ENCODE assay signal across 1 cellular context in the genomic region with DNA sequence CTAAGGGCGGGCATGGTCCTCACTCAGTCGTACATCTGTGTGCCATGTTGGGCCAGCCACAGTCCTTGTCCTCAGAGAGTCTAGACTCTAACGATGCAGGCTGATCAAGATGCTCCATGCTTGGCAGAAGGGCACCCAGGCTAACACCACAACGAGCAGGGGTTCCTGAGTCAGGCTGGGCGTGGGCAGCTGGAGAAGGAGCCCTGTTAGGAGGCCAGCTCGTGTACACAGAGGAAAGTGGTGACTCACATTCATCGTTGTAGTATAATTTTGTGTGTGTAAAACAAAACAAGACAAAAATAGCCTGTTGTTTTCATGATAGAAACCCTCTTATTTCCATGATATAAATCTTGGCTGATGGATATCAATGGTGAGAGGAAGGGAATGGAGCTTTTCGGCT.
TF ChIP-seq lines count a peak whose summit lies in the region.

No MANE protein-coding gene starts in this region.

TF ChIP-seq in WTC11, 78 proteins besides CTCF, POLR2A, EP300 and RAD21:
- TF ChIP-seq E2F1 (CRISPR knock-in tag; IDR thresholded peaks at IDR 0.05) (no peak), MYBL2 (CRISPR knock-in tag; IDR thresholded peaks at IDR 0.05) (no peak), TEAD4 (CRISPR knock-in tag; IDR thresholded peaks at IDR 0.05) (no peak), SMAD4 (CRISPR knock-in tag; IDR thresholded peaks at IDR 0.05) (no peak), OVOL2 (CRISPR knock-in tag; IDR thresholded peaks at IDR 0.05; ENCODE audit: borderline replicate concordance) (no peak), FOXP1 (CRISPR knock-in tag; IDR thresholded peaks at IDR 0.05; ENCODE audit: borderline replicate concordance) (no peak), ZNF263 (CRISPR knock-in tag; IDR thresholded peaks at IDR 0.05; ENCODE audit: low read depth) (no peak), TP53 (CRISPR knock-in tag; IDR thresholded peaks at IDR 0.05) (no peak), ELF4 (CRISPR knock-in tag; IDR thresholded peaks at IDR 0.05; ENCODE audit: low read depth) (no peak), ZNF219 (CRISPR knock-in tag; IDR thresholded peaks at IDR 0.05; ENCODE audit: borderline replicate concordance) (no peak), E2F5 (CRISPR knock-in tag; IDR thresholded peaks at IDR 0.05) (no peak), ZNF138 (CRISPR knock-in tag; conservative IDR thresholded peaks at IDR 0.05) (no peak), JUN (CRISPR knock-in tag; IDR thresholded peaks at IDR 0.05) (no peak), NR1H2 (CRISPR knock-in tag; IDR thresholded peaks at IDR 0.05) (no peak)
- TF ChIP-seq, protein P1, sequence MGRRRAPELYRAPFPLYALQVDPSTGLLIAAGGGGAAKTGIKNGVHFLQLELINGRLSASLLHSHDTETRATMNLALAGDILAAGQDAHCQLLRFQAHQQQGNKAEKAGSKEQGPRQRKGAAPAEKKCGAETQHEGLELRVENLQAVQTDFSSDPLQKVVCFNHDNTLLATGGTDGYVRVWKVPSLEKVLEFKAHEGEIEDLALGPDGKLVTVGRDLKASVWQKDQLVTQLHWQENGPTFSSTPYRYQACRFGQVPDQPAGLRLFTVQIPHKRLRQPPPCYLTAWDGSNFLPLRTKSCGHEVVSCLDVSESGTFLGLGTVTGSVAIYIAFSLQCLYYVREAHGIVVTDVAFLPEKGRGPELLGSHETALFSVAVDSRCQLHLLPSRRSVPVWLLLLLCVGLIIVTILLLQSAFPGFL (CRISPR knock-in tag; IDR thresholded peaks at IDR 0.05; ENCODE audit: borderline replicate concordance): no peak
- TF ChIP-seq, protein P2, sequence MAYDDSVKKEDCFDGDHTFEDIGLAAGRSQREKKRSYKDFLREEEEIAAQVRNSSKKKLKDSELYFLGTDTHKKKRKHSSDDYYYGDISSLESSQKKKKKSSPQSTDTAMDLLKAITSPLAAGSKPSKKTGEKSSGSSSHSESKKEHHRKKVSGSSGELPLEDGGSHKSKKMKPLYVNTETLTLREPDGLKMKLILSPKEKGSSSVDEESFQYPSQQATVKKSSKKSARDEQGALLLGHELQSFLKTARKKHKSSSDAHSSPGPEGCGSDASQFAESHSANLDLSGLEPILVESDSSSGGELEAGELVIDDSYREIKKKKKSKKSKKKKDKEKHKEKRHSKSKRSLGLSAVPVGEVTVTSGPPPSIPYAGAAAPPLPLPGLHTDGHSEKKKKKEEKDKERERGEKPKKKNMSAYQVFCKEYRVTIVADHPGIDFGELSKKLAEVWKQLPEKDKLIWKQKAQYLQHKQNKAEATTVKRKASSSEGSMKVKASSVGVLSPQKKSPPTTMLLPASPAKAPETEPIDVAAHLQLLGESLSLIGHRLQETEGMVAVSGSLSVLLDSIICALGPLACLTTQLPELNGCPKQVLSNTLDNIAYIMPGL (CRISPR knock-in tag; IDR thresholded peaks at IDR 0.05): no peak
- TF ChIP-seq, protein P3, sequence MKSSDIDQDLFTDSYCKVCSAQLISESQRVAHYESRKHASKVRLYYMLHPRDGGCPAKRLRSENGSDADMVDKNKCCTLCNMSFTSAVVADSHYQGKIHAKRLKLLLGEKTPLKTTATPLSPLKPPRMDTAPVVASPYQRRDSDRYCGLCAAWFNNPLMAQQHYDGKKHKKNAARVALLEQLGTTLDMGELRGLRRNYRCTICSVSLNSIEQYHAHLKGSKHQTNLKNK (CRISPR knock-in tag; IDR thresholded peaks at IDR 0.05): no peak
- TF ChIP-seq, protein P4, sequence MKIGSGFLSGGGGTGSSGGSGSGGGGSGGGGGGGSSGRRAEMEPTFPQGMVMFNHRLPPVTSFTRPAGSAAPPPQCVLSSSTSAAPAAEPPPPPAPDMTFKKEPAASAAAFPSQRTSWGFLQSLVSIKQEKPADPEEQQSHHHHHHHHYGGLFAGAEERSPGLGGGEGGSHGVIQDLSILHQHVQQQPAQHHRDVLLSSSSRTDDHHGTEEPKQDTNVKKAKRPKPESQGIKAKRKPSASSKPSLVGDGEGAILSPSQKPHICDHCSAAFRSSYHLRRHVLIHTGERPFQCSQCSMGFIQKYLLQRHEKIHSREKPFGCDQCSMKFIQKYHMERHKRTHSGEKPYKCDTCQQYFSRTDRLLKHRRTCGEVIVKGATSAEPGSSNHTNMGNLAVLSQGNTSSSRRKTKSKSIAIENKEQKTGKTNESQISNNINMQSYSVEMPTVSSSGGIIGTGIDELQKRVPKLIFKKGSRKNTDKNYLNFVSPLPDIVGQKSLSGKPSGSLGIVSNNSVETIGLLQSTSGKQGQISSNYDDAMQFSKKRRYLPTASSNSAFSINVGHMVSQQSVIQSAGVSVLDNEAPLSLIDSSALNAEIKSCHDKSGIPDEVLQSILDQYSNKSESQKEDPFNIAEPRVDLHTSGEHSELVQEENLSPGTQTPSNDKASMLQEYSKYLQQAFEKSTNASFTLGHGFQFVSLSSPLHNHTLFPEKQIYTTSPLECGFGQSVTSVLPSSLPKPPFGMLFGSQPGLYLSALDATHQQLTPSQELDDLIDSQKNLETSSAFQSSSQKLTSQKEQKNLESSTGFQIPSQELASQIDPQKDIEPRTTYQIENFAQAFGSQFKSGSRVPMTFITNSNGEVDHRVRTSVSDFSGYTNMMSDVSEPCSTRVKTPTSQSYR (CRISPR knock-in tag; IDR thresholded peaks at IDR 0.05): no peak
TF ChIP-seq in WTC11: peak in this region for 0.
